ENCODE assay signal across 10 cellular contexts in genomic region chr6:136763716-136764521, GRCh38. TPM values are rescaled to one million over a fixed set of nuclear protein-coding genes. Genes with fewer than 3 reads are reported as not detected.
A peak's percentile ranks its signal among the peaks of the same experiment; 100 is the strongest.
DNase-seq lines count a peak whose midpoint lies in the region; ATAC-seq and TF ChIP-seq lines count a peak whose summit lies in the region.
"Had no signal": no experiment of that assay in that cellular context is flagged by ENCODE, and none has a peak within 500 bp of the region (broad histone marks: within the 10 kb centered on the region; RNA-seq: fewer than 3 reads in every experiment).

No MANE protein-coding gene starts in this region.

- H3K27ac Mint-ChIP-seq in activated naive CD4-positive, alpha-beta T cell treated with anti-CD3 and anti-CD28 coated beads, Interleukin-2, amount 50 U/mL, for 72 hours = peak overlapping the region in 1 of 2 donors; percentile 55

- ATAC-seq in activated naive CD4-positive, alpha-beta T cell treated with anti-CD3 and anti-CD28 coated beads, Interleukin-2, amount 50 U/mL, for 72 hours = peak; percentile 14 to 23
- ATAC-seq in HG02678 (IDR thresholded peaks at IDR 0.05; ENCODE audit: unreplicated experiment) = peak; percentile 28
- ATAC-seq in upper lobe of right lung = no peak

- H3K27me3 ChIP-seq in Peyer's patch = no peaks in the 10 kb centered on the region
- no peaks in the 10 kb centered on the region for H3K27me3 ChIP-seq in upper lobe of right lung
- H3K27me3 ChIP-seq in vagina = no peaks in the 10 kb centered on the region

- H3K27ac ChIP-seq in Peyer's patch (peak overlapping the region; percentile 25 to 76 (median 60)), upper lobe of right lung (peak overlapping the region; percentile 7), vagina (no peak overlapping the region)

- H3K4me3 ChIP-seq in Peyer's patch (no peak overlapping the region), upper lobe of right lung (no peak overlapping the region), vagina (no peak overlapping the region)

- H3K4me1 ChIP-seq in Peyer's patch (peaks cover 0 to 48% (median 29%) of the 10 kb centered on the region in 4 donors), upper lobe of right lung (peaks cover 74% of the 10 kb centered on the region), vagina (peaks cover 69% of the 10 kb centered on the region)

- no peak for TF ChIP-seq CTCF in Peyer's patch (IDR thresholded peaks at IDR 0.05)
- no peak for TF ChIP-seq CTCF in upper lobe of right lung (IDR thresholded peaks at IDR 0.05)
- TF ChIP-seq CTCF in vagina (IDR thresholded peaks at IDR 0.05) = no peak

- no peaks in the 10 kb centered on the region for H3K9me3 ChIP-seq in Peyer's patch
- H3K9me3 ChIP-seq in upper lobe of right lung = no peaks in the 10 kb centered on the region
- no peaks in the 10 kb centered on the region for H3K9me3 ChIP-seq in vagina

- intact Hi-C loops in upper lobe of right lung (cut with DNase I) (no loop called here), vagina (cut with DNase I) (no loop called here)

- H3K9me3 Mint-ChIP-seq in activated naive CD4-positive, alpha-beta T cell treated with anti-CD3 and anti-CD28 coated beads, Interleukin-2, amount 50 U/mL, for 72 hours = no peaks in the 10 kb centered on the region
- H3K9me3 Mint-ChIP-seq: H9 had no signal

- no peaks in the 10 kb centered on the region for H3K36me3 Mint-ChIP-seq in activated naive CD4-positive, alpha-beta T cell treated with anti-CD3 and anti-CD28 coated beads, Interleukin-2, amount 50 U/mL, for 72 hours

- H3K36me3 ChIP-seq in Peyer's patch (no peaks in the 10 kb centered on the region), upper lobe of right lung (no peaks in the 10 kb centered on the region), vagina (no peaks in the 10 kb centered on the region)

- no peak for DNase-seq in activated naive CD4-positive, alpha-beta T cell treated with anti-CD3 and anti-CD28 coated beads, Interleukin-2, amount 50 U/mL, for 72 hours (ENCODE audit: low spot score in 2 of 2)
- no peak for DNase-seq in activated naive CD4-positive, alpha-beta T cell treated with Interleukin-2 at 50 U/mL for 16 hours
- DNase-seq in Peyer's patch = peak in 1 of 3 donors; percentile 46
- no peak for DNase-seq in upper lobe of right lung
- DNase-seq in vagina (ENCODE audit: extremely low spot score in 2 of 2) = no peak
- no peak for DNase-seq in 8988T
- DNase-seq in OCI-M2 (lab: John Stamatoyannopoulos, UW; ENCODE audit: unreplicated experiment) = no peak
- DNase-seq: H9, posterior cingulate gyrus had no signal

- no peak for TF ChIP-seq POLR2A in Peyer's patch (IDR thresholded peaks at IDR 0.05)
- no peak for TF ChIP-seq POLR2A in vagina (IDR thresholded peaks at IDR 0.05)

RNA-seq across cellular contexts. Expression of gene MAP3K5, which starts 28.4 kb away (rescaled TPM):
- total RNA-seq in activated naive CD4-positive, alpha-beta T cell treated with anti-CD3 and anti-CD28 coated beads, Interleukin-2, amount 50 U/mL, for 72 hours = 1 to 10 TPM; 8.7 to 9.0 TPM
- total RNA-seq in Peyer's patch (10 to 100 TPM; 14.2 to 46.2 (median 23.2) TPM), upper lobe of right lung (32.5 TPM), vagina (31.2 TPM)

RNA-seq across cellular contexts. Expression of gene PEX7, which starts 58.5 kb away (rescaled TPM):
- total RNA-seq in activated naive CD4-positive, alpha-beta T cell treated with anti-CD3 and anti-CD28 coated beads, Interleukin-2, amount 50 U/mL, for 72 hours = 1 to 10 TPM; 4.2 to 6.1 TPM
- total RNA-seq in Peyer's patch (1 to 10 TPM; 3.0 to 7.1 (median 6.3) TPM), upper lobe of right lung (5.6 TPM), vagina (6.1 TPM)
